Comparison of ENCODE assay signal across 17 cellular contexts in genomic region chr15:38620108-38620507, GRCh38. TPM values are rescaled to one million over a fixed set of nuclear protein-coding genes. Genes with fewer than 3 reads are reported as not detected.
DNase-seq lines count a peak whose midpoint lies in the region; ATAC-seq and TF ChIP-seq lines count a peak whose summit lies in the region.
"Had no signal": no experiment of that assay in that cellular context is flagged by ENCODE, and none has a peak within 500 bp of the region (broad histone marks: within the 10 kb centered on the region; RNA-seq: fewer than 3 reads in every experiment).

No MANE protein-coding gene starts in this region.

- H3K27ac Mint-ChIP-seq in type B pancreatic cell, result no peak overlapping the region

- H3K27ac ChIP-seq in left ventricle myocardium inferior (replicated peaks) (no peak overlapping the region), coronary artery (no peak overlapping the region)
- H3K27ac ChIP-seq: A549, C4-2B had no signal

- H3K27me3 ChIP-seq in left ventricle myocardium inferior (ENCODE audit: low read depth), result no peaks in the 10 kb centered on the region

- no peak overlapping the region for H3K4me3 Mint-ChIP-seq in type B pancreatic cell

- H3K36me3 Mint-ChIP-seq in type B pancreatic cell, result no peaks in the 10 kb centered on the region

- peaks cover 6% of the 10 kb centered on the region for H3K27me3 Mint-ChIP-seq in type B pancreatic cell

- H3K4me3 ChIP-seq in left ventricle myocardium inferior, result no peak overlapping the region
- no peak overlapping the region for H3K4me3 ChIP-seq in coronary artery
- H3K4me3 ChIP-seq: A549 had no signal

- DNase-seq in Right ventricle myocardium superior (no peak), left ventricle myocardium inferior (no peak), cerebellar cortex (ENCODE audit: low spot score) (peak; percentile 79), left ventricle myocardium superior (no peak), superior temporal gyrus (ENCODE audit: extremely low spot score) (peak; percentile 20), type B pancreatic cell (ENCODE audit: extremely low spot score, unreplicated experiment) (no peak), coronary artery (ENCODE audit: low spot score) (no peak)
- DNase-seq: DMS79 treated with DMSO at 0.1 percent for 48 hours; GOT3; NCI-H1105; NCI-H2081; NK-92 treated with Interleukin-12 subunit alpha and Interleukin-12 subunit beta, amount 100 ng/mL, for 24 hours; SHP77 treated with DMSO at 0.1 percent for 48 hours; SK-N-SH had no signal

- intact Hi-C loops in Right ventricle myocardium superior (cut with DNase I), result no loop called here
- intact Hi-C loops in left ventricle myocardium inferior (cut with micrococcal nuclease), result no loop called here
- intact Hi-C loops in left ventricle myocardium superior (cut with micrococcal nuclease), result no loop called here

- peaks cover 20% of the 10 kb centered on the region for H3K4me1 ChIP-seq in left ventricle myocardium inferior
- H3K4me1 ChIP-seq: A549 had no signal

- no peak for TF ChIP-seq CTCF in left ventricle myocardium inferior (IDR thresholded peaks at IDR 0.05; ENCODE audit: borderline replicate concordance)
- TF ChIP-seq CTCF in type B pancreatic cell (conservative IDR thresholded peaks at IDR 0.05), result no peak
- TF ChIP-seq CTCF in coronary artery (IDR thresholded peaks at IDR 0.05), result no peak

- no peaks in the 10 kb centered on the region for H3K9me3 ChIP-seq in left ventricle myocardium inferior (replicated peaks)
- H3K9me3 ChIP-seq: A549, SK-N-SH had no signal

- no peaks in the 10 kb centered on the region for H3K9me3 Mint-ChIP-seq in type B pancreatic cell

- peaks cover 11% of the 10 kb centered on the region for H3K4me1 Mint-ChIP-seq in type B pancreatic cell (ENCODE audit: unreplicated experiment)

- no peaks in the 10 kb centered on the region for H3K36me3 ChIP-seq in left ventricle myocardium inferior

- ATAC-seq in Right ventricle myocardium superior (ENCODE audit: poor library complexity), result peak; percentile 66
- peak; percentile 73 for ATAC-seq in left ventricle myocardium superior
- no peak for ATAC-seq in GM18870 (IDR thresholded peaks at IDR 0.05; ENCODE audit: unreplicated experiment)
- ATAC-seq: A549 had no signal

RNA-seq across cellular contexts. Expression of gene RASGRP1, which starts 55.5 kb away (rescaled TPM):
- total RNA-seq in Right ventricle myocardium superior, result 0.11 TPM
- 0.44 TPM for total RNA-seq in left ventricle myocardium inferior
- total RNA-seq in left ventricle myocardium superior, result 0.42 TPM
- 3.0 and 6.6 TPM in 2 replicates for total RNA-seq in type B pancreatic cell (ENCODE audit: low replicate concordance)

Comparison
In these comparisons a context has a peak if more than half of its experiments do, and no peak if none do; other contexts are left out.
1. DNase-seq: peak in cerebellar cortex (single experiment) and superior temporal gyrus (single experiment); none in Right ventricle myocardium superior (single experiment), left ventricle myocardium inferior (single experiment), left ventricle myocardium superior (single experiment), type B pancreatic cell (single experiment) and coronary artery (single experiment).